Comparison of ENCODE assay signal across 1 cellular context in the genomic region with DNA sequence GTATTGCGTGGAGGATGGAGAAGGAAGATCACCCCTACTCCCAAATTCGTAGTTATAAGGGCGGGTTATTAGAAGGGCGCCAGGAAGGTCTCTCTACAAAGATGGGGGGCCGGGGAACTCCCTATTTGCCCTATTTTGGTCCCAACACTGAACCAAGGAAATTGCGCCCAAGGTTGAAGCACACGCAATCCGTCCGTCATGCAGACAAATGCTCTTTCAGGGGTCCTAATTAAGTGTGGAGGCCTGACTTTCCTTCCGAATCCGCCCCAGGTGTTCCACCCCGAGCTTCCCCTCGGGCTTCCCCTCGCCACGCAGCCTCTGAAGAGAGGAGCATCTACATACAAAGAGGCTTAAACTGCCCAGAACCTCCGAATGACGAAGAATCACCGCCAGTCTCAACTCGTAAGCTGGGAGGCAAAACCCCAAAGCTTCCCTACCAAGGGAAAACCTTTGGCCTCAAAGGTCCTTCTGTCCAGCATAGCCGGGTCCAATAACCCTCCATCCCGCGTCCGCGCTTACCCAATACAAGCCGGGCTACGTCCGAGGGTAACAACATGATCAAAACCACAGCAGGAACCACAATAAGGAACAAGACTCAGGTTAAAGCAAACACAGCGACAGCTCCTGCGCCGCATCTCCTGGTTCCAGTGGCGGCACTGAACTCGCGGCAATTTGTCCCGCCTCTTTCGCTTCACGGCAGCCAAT.
TF ChIP-seq lines count a peak whose summit lies in the region.

A gene (minus strand): TSS at position 658 of the 705 bp plus-strand sequence. CDS start 102 bp downstream, at position 556.

TF ChIP-seq in K562, 482 proteins besides CTCF, POLR2A, EP300 and RAD21 (continued from another document and continues in another):
- TF ChIP-seq CEBPB (tag; IDR thresholded peaks at IDR 0.05) (no peak), RBM25 (IDR thresholded peaks at IDR 0.05; ENCODE audit: low read depth, low read length, severe bottlenecking) (no peak), PHB (CRISPR knock-in tag; IDR thresholded peaks at IDR 0.05) (no peak), ZNF830 (CRISPR knock-in tag; IDR thresholded peaks at IDR 0.05) (no peak), ZNF780A (CRISPR knock-in tag; IDR thresholded peaks at IDR 0.05) (no peak), ZNF717 (CRISPR knock-in tag; IDR thresholded peaks at IDR 0.05) (no peak), TAL1 (IDR thresholded peaks at IDR 0.05) (no peak), CCNT2 (IDR thresholded peaks at IDR 0.05; ENCODE audit: borderline replicate concordance, extremely low read depth, insufficient read length, low read depth, low read length) (no peak), RHOXF2B (CRISPR knock-in tag; conservative IDR thresholded peaks at IDR 0.05) (no peak), BCL6 (CRISPR knock-in tag; IDR thresholded peaks at IDR 0.05) (no peak), GTF2F1 (IDR thresholded peaks at IDR 0.05; ENCODE audit: low read depth, low read length) (peak; percentile 47; the same call in 1 of the 2 replicates), GATAD2A (IDR thresholded peaks at IDR 0.05) (no peak), ZNF583 (CRISPR knock-in tag; IDR thresholded peaks at IDR 0.05) (no peak), MEIS2 (IDR thresholded peaks at IDR 0.05; ENCODE audit: partially characterized antibody) (no peak), HLTF (IDR thresholded peaks at IDR 0.05) (no peak), TRIM24 (IDR thresholded peaks at IDR 0.05) (no peak), MTF1 (CRISPR knock-in tag; IDR thresholded peaks at IDR 0.05; ENCODE audit: borderline replicate concordance) (no peak), BRD4 (IDR thresholded peaks at IDR 0.05) (no peak), ZNF143 (CRISPR knock-in tag; IDR thresholded peaks at IDR 0.05) (no peak), ZBTB7A (IDR thresholded peaks at IDR 0.05; ENCODE audit: borderline replicate concordance, control insufficient read depth, low read depth, low read length) (no peak), SNIP1 (IDR thresholded peaks at IDR 0.05; ENCODE audit: low read depth) (no peak), ESRRB (CRISPR knock-in tag; IDR thresholded peaks at IDR 0.05; ENCODE audit: borderline replicate concordance) (no peak), MBD2 (IDR thresholded peaks at IDR 0.05; ENCODE audit: borderline replicate concordance, low read depth) (peak; percentile 59; the same call in 1 of the 2 replicates), ADNP (tag; IDR thresholded peaks at IDR 0.05) (no peak), ZNF175 (CRISPR knock-in tag; IDR thresholded peaks at IDR 0.05; ENCODE audit: low read depth) (no peak), FOXJ2 (tag; IDR thresholded peaks at IDR 0.05) (no peak), BCOR (IDR thresholded peaks at IDR 0.05) (no peak), ZNF239 (CRISPR knock-in tag; IDR thresholded peaks at IDR 0.05) (no peak), IFI16 (CRISPR knock-in tag; IDR thresholded peaks at IDR 0.05) (no peak), EHMT2 (IDR thresholded peaks at IDR 0.05) (no peak), ZNF75A (CRISPR knock-in tag; IDR thresholded peaks at IDR 0.05) (no peak), ZNF444 (CRISPR knock-in tag; IDR thresholded peaks at IDR 0.05) (no peak), SREBF2 (CRISPR knock-in tag; IDR thresholded peaks at IDR 0.05) (no peak), RBM39 (optimal IDR thresholded peaks at IDR 0.05; ENCODE audit: low read depth, low read length) (no peak), L3MBTL2 (IDR thresholded peaks at IDR 0.05) (peak; percentile 79), ZNF586 (CRISPR knock-in tag; conservative IDR thresholded peaks at IDR 0.05) (no peak), PRMT5 (CRISPR knock-in tag; IDR thresholded peaks at IDR 0.05) (no peak), POLR3A (IDR thresholded peaks at IDR 0.05; ENCODE audit: borderline replicate concordance, extremely low read depth, insufficient read depth, insufficient read length) (no peak), MYNN (IDR thresholded peaks at IDR 0.05) (no peak), MYNN (CRISPR knock-in tag; IDR thresholded peaks at IDR 0.05) (no peak), SMARCA5 (IDR thresholded peaks at IDR 0.05) (no peak), ZNF561 (CRISPR knock-in tag; conservative IDR thresholded peaks at IDR 0.05) (no peak), KLF16 (IDR thresholded peaks at IDR 0.05) (no peak), ELF4 (CRISPR knock-in tag; IDR thresholded peaks at IDR 0.05) (no peak)
- TF ChIP-seq, protein P1, sequence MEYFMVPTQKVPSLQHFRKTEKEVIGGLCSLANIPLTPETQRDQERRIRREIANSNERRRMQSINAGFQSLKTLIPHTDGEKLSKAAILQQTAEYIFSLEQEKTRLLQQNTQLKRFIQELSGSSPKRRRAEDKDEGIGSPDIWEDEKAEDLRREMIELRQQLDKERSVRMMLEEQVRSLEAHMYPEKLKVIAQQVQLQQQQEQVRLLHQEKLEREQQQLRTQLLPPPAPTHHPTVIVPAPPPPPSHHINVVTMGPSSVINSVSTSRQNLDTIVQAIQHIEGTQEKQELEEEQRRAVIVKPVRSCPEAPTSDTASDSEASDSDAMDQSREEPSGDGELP (CRISPR knock-in tag; IDR thresholded peaks at IDR 0.05; ENCODE audit: borderline replicate concordance): no peak; the same call in 1 of the 2 replicates
- TF ChIP-seq, protein P2, sequence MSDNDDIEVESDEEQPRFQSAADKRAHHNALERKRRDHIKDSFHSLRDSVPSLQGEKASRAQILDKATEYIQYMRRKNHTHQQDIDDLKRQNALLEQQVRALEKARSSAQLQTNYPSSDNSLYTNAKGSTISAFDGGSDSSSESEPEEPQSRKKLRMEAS (CRISPR knock-in tag; IDR thresholded peaks at IDR 0.05): no peak
- TF ChIP-seq, protein P3, sequence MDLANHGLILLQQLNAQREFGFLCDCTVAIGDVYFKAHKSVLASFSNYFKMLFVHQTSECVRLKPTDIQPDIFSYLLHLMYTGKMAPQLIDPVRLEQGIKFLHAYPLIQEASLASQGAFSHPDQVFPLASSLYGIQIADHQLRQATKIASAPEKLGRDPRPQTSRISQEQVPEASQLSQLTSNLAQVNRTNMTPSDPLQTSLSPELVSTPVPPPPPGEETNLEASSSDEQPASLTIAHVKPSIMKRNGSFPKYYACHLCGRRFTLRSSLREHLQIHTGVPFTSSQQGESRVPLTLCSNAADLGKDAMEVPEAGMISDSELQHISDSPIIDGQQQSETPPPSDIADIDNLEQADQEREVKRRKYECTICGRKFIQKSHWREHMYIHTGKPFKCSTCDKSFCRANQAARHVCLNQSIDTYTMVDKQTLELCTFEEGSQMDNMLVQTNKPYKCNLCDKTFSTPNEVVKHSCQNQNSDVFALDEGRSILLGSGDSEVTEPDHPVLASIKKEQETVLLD (IDR thresholded peaks at IDR 0.05): no peak
- TF ChIP-seq, protein P4, sequence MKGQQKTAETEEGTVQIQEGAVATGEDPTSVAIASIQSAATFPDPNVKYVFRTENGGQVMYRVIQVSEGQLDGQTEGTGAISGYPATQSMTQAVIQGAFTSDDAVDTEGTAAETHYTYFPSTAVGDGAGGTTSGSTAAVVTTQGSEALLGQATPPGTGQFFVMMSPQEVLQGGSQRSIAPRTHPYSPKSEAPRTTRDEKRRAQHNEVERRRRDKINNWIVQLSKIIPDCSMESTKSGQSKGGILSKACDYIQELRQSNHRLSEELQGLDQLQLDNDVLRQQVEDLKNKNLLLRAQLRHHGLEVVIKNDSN (CRISPR knock-in tag; IDR thresholded peaks at IDR 0.05): no peak
- TF ChIP-seq, protein P5, sequence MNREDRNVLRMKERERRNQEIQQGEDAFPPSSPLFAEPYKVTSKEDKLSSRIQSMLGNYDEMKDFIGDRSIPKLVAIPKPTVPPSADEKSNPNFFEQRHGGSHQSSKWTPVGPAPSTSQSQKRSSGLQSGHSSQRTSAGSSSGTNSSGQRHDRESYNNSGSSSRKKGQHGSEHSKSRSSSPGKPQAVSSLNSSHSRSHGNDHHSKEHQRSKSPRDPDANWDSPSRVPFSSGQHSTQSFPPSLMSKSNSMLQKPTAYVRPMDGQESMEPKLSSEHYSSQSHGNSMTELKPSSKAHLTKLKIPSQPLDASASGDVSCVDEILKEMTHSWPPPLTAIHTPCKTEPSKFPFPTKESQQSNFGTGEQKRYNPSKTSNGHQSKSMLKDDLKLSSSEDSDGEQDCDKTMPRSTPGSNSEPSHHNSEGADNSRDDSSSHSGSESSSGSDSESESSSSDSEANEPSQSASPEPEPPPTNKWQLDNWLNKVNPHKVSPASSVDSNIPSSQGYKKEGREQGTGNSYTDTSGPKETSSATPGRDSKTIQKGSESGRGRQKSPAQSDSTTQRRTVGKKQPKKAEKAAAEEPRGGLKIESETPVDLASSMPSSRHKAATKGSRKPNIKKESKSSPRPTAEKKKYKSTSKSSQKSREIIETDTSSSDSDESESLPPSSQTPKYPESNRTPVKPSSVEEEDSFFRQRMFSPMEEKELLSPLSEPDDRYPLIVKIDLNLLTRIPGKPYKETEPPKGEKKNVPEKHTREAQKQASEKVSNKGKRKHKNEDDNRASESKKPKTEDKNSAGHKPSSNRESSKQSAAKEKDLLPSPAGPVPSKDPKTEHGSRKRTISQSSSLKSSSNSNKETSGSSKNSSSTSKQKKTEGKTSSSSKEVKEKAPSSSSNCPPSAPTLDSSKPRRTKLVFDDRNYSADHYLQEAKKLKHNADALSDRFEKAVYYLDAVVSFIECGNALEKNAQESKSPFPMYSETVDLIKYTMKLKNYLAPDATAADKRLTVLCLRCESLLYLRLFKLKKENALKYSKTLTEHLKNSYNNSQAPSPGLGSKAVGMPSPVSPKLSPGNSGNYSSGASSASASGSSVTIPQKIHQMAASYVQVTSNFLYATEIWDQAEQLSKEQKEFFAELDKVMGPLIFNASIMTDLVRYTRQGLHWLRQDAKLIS (CRISPR knock-in tag; IDR thresholded peaks at IDR 0.05): peak; percentile 76
- TF ChIP-seq, protein P6, sequence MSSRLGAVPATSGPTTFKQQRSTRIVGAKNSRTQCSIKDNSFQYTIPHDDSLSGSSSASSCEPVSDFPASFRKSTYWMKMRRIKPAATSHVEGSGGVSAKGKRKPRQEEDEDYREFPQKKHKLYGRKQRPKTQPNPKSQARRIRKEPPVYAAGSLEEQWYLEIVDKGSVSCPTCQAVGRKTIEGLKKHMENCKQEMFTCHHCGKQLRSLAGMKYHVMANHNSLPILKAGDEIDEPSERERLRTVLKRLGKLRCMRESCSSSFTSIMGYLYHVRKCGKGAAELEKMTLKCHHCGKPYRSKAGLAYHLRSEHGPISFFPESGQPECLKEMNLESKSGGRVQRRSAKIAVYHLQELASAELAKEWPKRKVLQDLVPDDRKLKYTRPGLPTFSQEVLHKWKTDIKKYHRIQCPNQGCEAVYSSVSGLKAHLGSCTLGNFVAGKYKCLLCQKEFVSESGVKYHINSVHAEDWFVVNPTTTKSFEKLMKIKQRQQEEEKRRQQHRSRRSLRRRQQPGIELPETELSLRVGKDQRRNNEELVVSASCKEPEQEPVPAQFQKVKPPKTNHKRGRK (tag; IDR thresholded peaks at IDR 0.05): no peak
- TF ChIP-seq, protein P7, sequence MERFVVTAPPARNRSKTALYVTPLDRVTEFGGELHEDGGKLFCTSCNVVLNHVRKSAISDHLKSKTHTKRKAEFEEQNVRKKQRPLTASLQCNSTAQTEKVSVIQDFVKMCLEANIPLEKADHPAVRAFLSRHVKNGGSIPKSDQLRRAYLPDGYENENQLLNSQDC (CRISPR knock-in tag; IDR thresholded peaks at IDR 0.05): no peak
- TF ChIP-seq, protein P8, sequence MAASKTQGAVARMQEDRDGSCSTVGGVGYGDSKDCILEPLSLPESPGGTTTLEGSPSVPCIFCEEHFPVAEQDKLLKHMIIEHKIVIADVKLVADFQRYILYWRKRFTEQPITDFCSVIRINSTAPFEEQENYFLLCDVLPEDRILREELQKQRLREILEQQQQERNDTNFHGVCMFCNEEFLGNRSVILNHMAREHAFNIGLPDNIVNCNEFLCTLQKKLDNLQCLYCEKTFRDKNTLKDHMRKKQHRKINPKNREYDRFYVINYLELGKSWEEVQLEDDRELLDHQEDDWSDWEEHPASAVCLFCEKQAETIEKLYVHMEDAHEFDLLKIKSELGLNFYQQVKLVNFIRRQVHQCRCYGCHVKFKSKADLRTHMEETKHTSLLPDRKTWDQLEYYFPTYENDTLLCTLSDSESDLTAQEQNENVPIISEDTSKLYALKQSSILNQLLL (CRISPR knock-in tag; IDR thresholded peaks at IDR 0.05; ENCODE audit: borderline replicate concordance): no peak
- TF ChIP-seq, protein P9, sequence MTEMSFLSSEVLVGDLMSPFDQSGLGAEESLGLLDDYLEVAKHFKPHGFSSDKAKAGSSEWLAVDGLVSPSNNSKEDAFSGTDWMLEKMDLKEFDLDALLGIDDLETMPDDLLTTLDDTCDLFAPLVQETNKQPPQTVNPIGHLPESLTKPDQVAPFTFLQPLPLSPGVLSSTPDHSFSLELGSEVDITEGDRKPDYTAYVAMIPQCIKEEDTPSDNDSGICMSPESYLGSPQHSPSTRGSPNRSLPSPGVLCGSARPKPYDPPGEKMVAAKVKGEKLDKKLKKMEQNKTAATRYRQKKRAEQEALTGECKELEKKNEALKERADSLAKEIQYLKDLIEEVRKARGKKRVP (CRISPR knock-in tag; IDR thresholded peaks at IDR 0.05): no peak
- TF ChIP-seq, protein P10, sequence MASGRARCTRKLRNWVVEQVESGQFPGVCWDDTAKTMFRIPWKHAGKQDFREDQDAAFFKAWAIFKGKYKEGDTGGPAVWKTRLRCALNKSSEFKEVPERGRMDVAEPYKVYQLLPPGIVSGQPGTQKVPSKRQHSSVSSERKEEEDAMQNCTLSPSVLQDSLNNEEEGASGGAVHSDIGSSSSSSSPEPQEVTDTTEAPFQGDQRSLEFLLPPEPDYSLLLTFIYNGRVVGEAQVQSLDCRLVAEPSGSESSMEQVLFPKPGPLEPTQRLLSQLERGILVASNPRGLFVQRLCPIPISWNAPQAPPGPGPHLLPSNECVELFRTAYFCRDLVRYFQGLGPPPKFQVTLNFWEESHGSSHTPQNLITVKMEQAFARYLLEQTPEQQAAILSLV (tag; IDR thresholded peaks at IDR 0.05): no peak
- TF ChIP-seq, protein P11, sequence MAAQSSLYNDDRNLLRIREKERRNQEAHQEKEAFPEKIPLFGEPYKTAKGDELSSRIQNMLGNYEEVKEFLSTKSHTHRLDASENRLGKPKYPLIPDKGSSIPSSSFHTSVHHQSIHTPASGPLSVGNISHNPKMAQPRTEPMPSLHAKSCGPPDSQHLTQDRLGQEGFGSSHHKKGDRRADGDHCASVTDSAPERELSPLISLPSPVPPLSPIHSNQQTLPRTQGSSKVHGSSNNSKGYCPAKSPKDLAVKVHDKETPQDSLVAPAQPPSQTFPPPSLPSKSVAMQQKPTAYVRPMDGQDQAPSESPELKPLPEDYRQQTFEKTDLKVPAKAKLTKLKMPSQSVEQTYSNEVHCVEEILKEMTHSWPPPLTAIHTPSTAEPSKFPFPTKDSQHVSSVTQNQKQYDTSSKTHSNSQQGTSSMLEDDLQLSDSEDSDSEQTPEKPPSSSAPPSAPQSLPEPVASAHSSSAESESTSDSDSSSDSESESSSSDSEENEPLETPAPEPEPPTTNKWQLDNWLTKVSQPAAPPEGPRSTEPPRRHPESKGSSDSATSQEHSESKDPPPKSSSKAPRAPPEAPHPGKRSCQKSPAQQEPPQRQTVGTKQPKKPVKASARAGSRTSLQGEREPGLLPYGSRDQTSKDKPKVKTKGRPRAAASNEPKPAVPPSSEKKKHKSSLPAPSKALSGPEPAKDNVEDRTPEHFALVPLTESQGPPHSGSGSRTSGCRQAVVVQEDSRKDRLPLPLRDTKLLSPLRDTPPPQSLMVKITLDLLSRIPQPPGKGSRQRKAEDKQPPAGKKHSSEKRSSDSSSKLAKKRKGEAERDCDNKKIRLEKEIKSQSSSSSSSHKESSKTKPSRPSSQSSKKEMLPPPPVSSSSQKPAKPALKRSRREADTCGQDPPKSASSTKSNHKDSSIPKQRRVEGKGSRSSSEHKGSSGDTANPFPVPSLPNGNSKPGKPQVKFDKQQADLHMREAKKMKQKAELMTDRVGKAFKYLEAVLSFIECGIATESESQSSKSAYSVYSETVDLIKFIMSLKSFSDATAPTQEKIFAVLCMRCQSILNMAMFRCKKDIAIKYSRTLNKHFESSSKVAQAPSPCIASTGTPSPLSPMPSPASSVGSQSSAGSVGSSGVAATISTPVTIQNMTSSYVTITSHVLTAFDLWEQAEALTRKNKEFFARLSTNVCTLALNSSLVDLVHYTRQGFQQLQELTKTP (IDR thresholded peaks at IDR 0.05; ENCODE audit: low read depth in 1 of 2, partially characterized antibody in 2 of 2): peak in 1 of 2 experiments; percentile 38
